In genomic region chr10:95730233-95730632, GRCh38 we compare ENCODE assay signal across 17 cellular contexts. TPM values are rescaled to one million over a fixed set of nuclear protein-coding genes. Genes with fewer than 3 reads are reported as not detected.
A peak's percentile ranks its signal among the peaks of the same experiment; 100 is the strongest.
DNase-seq lines count a peak whose midpoint lies in the region; ATAC-seq, FAIRE-seq and TF ChIP-seq lines count a peak whose summit lies in the region.
"Had no signal": no experiment of that assay in that cellular context is flagged by ENCODE, and none has a peak within 500 bp of the region (broad histone marks: within the 10 kb centered on the region; RNA-seq: fewer than 3 reads in every experiment).

No MANE protein-coding gene starts in this region.

- 62 to 88% methylated on average over 1 of the region's 1 CpG for WGBS in pancreas, 2 donors

- peak; percentile 20 for DNase-seq in GM06990 (ENCODE audit: extremely low read depth, insufficient read length)
- DNase-seq in NOMO-1 treated with dmso at 0.1 percent for 144 hours (lab: John Stamatoyannopoulos, UW; ENCODE audit: unreplicated experiment) = peak; percentile 23
- DNase-seq in colonic mucosa = no peak
- DNase-seq in pancreas = no peak
- no peak for DNase-seq in brain microvascular endothelial cell
- DNase-seq: activated CD4-positive, alpha-beta T cell treated with anti-CD3 and anti-CD28 coated beads for 48 hours; activated CD8-positive, alpha-beta memory T cell treated with anti-CD3 and anti-CD28 coated beads, Interleukin-2, amount 50 U/mL, for 48 hours; activated naive CD4-positive, alpha-beta T cell treated with anti-CD3 and anti-CD28 coated beads for 36 hours; foreskin fibroblast; H9; NCI-H1436 treated with DMSO at 0.1 percent for 48 hours; stimulated activated CD4-positive, alpha-beta T cell treated with anti-CD3 and anti-CD28 coated beads, Interleukin-4, amount 100 ng/mL, for 24 hours had no signal

- no peak overlapping the region for H3K9ac ChIP-seq in colonic mucosa (ENCODE audit: low read depth in 2 of 2, low read length in 2 of 2)
- H3K9ac ChIP-seq: parathyroid adenoma had no signal

- no peaks in the 10 kb centered on the region for H3K27me3 ChIP-seq in GM06990 (replicated peaks; ENCODE audit: control insufficient read depth, insufficient read depth, low read length)
- no peaks in the 10 kb centered on the region for H3K27me3 ChIP-seq in colonic mucosa
- H3K27me3 ChIP-seq in pancreas = no peaks in the 10 kb centered on the region
- no peaks in the 10 kb centered on the region for H3K27me3 ChIP-seq in brain microvascular endothelial cell (replicated peaks)
- H3K27me3 ChIP-seq: ascending aorta had no signal

- intact Hi-C loops in colonic mucosa (cut with DNase I) (no loop called here), pancreas (cut with DNase I) (no loop called here)

- H3K9me3 ChIP-seq in colonic mucosa (no peaks in the 10 kb centered on the region), pancreas (no peaks in the 10 kb centered on the region)

- in situ Hi-C loops in brain microvascular endothelial cell (cut with HindIII; ENCODE audit: low pct_ligation_motif_present, low sequenced_read_pairs) = no loop called here

- peak; percentile 51 for FAIRE-seq in pancreas (lab: Jason Lieb, UNC)

- no peaks in the 10 kb centered on the region for H3K4me1 ChIP-seq in colonic mucosa
- H3K4me1 ChIP-seq in pancreas = no peaks in the 10 kb centered on the region
- H3K4me1 ChIP-seq: ascending aorta, parathyroid adenoma had no signal

- H3K27ac ChIP-seq in colonic mucosa (peak overlapping the region; percentile 1), pancreas (no peak overlapping the region), brain microvascular endothelial cell (no peak overlapping the region)
- H3K27ac ChIP-seq: ascending aorta, parathyroid adenoma had no signal

- H3K4me3 ChIP-seq in GM06990 (replicated peaks; ENCODE audit: low read depth, low read length) = no peak overlapping the region
- no peak overlapping the region for H3K4me3 ChIP-seq in colonic mucosa
- no peak overlapping the region for H3K4me3 ChIP-seq in pancreas
- no peak overlapping the region for H3K4me3 ChIP-seq in brain microvascular endothelial cell (ENCODE audit: low read depth, low read length)
- H3K4me3 ChIP-seq: ascending aorta had no signal

- no peaks in the 10 kb centered on the region for H3K36me3 ChIP-seq in GM06990 (ENCODE audit: control insufficient read depth, insufficient read depth, low read length)
- no peaks in the 10 kb centered on the region for H3K36me3 ChIP-seq in colonic mucosa
- no peaks in the 10 kb centered on the region for H3K36me3 ChIP-seq in pancreas
- H3K36me3 ChIP-seq in brain microvascular endothelial cell (replicated peaks) = no peaks in the 10 kb centered on the region
- H3K36me3 ChIP-seq: ascending aorta had no signal

- TF ChIP-seq CTCF in GM06990 (IDR thresholded peaks at IDR 0.05; ENCODE audit: insufficient read depth, low read length, poor library complexity, severe bottlenecking) = no peak
- no peak for TF ChIP-seq CTCF in colonic mucosa (IDR thresholded peaks at IDR 0.05)
- TF ChIP-seq CTCF in pancreas (IDR thresholded peaks at IDR 0.05) = no peak
- no peak for TF ChIP-seq CTCF in brain microvascular endothelial cell (IDR thresholded peaks at IDR 0.05; ENCODE audit: low read depth, low read length, missing control alignments)

- peak in 1 of 4 donors; percentile 30 for ATAC-seq in pancreas
- ATAC-seq in GM19397 (IDR thresholded peaks at IDR 0.05; ENCODE audit: unreplicated experiment) = no peak
- no peak for ATAC-seq in HG03025 (IDR thresholded peaks at IDR 0.05; ENCODE audit: low FRiP score, unreplicated experiment)
- no peak for ATAC-seq in GM21528 (IDR thresholded peaks at IDR 0.05; ENCODE audit: low FRiP score, unreplicated experiment)

RNA-seq across cellular contexts. Expression of gene ENTPD1, which starts 25.7 kb away (rescaled TPM):
- total RNA-seq in colonic mucosa (10 to 100 TPM in 1 of 2 donors, 1 to 10 TPM in 1; 4.5 to 10.8 TPM), pancreas (10 to 100 TPM in 1 of 6 donors, 1 to 10 TPM in 4, under 1 TPM in 1; 0.67 to 10.9 (median 1.6) TPM)
- 1 to 10 TPM; 1.8 TPM for polyA plus RNA-seq in pancreas

RNA-seq across cellular contexts. Expression of gene TCTN3, which starts 36.5 kb away (rescaled TPM):
- total RNA-seq in colonic mucosa (10 to 100 TPM; 32.0 to 40.7 TPM), pancreas (10 to 100 TPM in 5 of 6 donors, 1 to 10 TPM in 1; 8.9 to 25.5 (median 16.7) TPM)
- polyA plus RNA-seq in pancreas = 10 to 100 TPM in 1 of 2 donors, 1 to 10 TPM in 1; 8.1 to 16.8 TPM

Comparison
In these comparisons a context has a peak if more than half of its experiments do, and no peak if none do; other contexts are left out.
1. DNase-seq: peak in GM06990 (single experiment) and NOMO-1 treated with dmso at 0.1 percent for 144 hours (single experiment); none in colonic mucosa (single experiment), pancreas (0 of 6) and brain microvascular endothelial cell (single experiment).